ENCODE assay signal across 8 cellular contexts in genomic region chr16:81077077-81077940, GRCh38. TPM values are rescaled to one million over a fixed set of nuclear protein-coding genes. Genes with fewer than 3 reads are reported as not detected.
DNase-seq lines count a peak whose midpoint lies in the region; ATAC-seq and TF ChIP-seq lines count a peak whose summit lies in the region.

Gene C16orf46, minus strand, starts transcription at chr16:81077238. Its CDS starts 13,283 bp downstream, at chr16:81063955.

- no peaks in the 10 kb centered on the region for H3K27me3 ChIP-seq in osteoblast (ENCODE audit: insufficient read depth, low read length)
- no peaks in the 10 kb centered on the region for H3K27me3 ChIP-seq in testis

- H2AFZ ChIP-seq in osteoblast (ENCODE audit: low read length) = peak within 1 kb of the TSS; percentile 100

- H3K36me3 ChIP-seq in SK-N-MC (ENCODE audit: insufficient read depth, low read length) (no peaks in the 10 kb centered on the region), osteoblast (ENCODE audit: insufficient read depth, low read length) (peaks cover 5% of the 10 kb centered on the region), testis (ENCODE audit: low read depth, missing control alignments) (no peaks in the 10 kb centered on the region)

- DNase-seq in GM10266 (ENCODE audit: extremely low spot score) (peak; percentile 91), NCI-H1092 (lab: John Stamatoyannopoulos, UW) (peak; percentile 94), SK-N-MC (ENCODE audit: low read depth, low spot score) (peak; percentile 26), head of caudate nucleus (peak; percentile 97 to 100 (median 99)), osteoblast (ENCODE audit: insufficient read length, low spot score, missing footprints) (peak; percentile 98), testis (peak; percentile 99)
- DNase-seq in activated naive CD4-positive, alpha-beta T cell treated with anti-CD3 and anti-CD28 coated beads, Interleukin-2, amount 50 U/mL, for 72 hours (ENCODE audit: low spot score in 2 of 2) = peak; percentile 98

- peak; percentile 57 for TF ChIP-seq POLR2A in testis (IDR thresholded peaks at IDR 0.05)

- intact Hi-C loops in head of caudate nucleus (cut with DNase I) (loop anchor here (2.0 to 10.0 kb wide), 3 partner anchors 19 to 73 kb away; partner anchors contain the start of genes ATMIN, CENPN, CMC2 and GCSH), testis (cut with DNase I; ENCODE audit: low total_unique reads) (no loop called here)

- peak within 1 kb of the TSS; percentile 87 for H3K4me3 ChIP-seq in SK-N-MC
- H3K4me3 ChIP-seq in osteoblast (ENCODE audit: insufficient read depth, low read length) = peak within 1 kb of the TSS; percentile 99
- H3K4me3 ChIP-seq in testis = peak within 1 kb of the TSS; percentile 78 to 85

- peak within 1 kb of the TSS; percentile 91 for H3K4me2 ChIP-seq in osteoblast (ENCODE audit: insufficient read depth, low read length)

- H3K4me1 ChIP-seq in osteoblast (ENCODE audit: insufficient read depth, low read length) = peaks cover 11% of the 10 kb centered on the region
- peaks cover 4% of the 10 kb centered on the region for H3K4me1 ChIP-seq in testis

- WGBS in testis, 2 donors = 9 to 11% methylated on average over 30 to 52 of the region's 58 CpGs

- TF ChIP-seq CTCF in GM10266 (IDR thresholded peaks at IDR 0.05; ENCODE audit: control insufficient read depth, insufficient read depth, low read depth, missing control alignments) (no peak), osteoblast (IDR thresholded peaks at IDR 0.05; ENCODE audit: extremely low read depth, low read depth, low read length) (no peak), testis (IDR thresholded peaks at IDR 0.05) (no peak)

- ATAC-seq in HG02610 (IDR thresholded peaks at IDR 0.05; ENCODE audit: unreplicated experiment) = peak; percentile 96
- peak; percentile 94 to 96 for ATAC-seq in activated naive CD4-positive, alpha-beta T cell treated with anti-CD3 and anti-CD28 coated beads, Interleukin-2, amount 50 U/mL, for 72 hours

- no peaks in the 10 kb centered on the region for H4K20me1 ChIP-seq in osteoblast (ENCODE audit: insufficient read depth, low read length)

- H3K9me3 ChIP-seq in SK-N-MC (ENCODE audit: low read depth, low read length) (no peaks in the 10 kb centered on the region), osteoblast (ENCODE audit: low read depth, low read length) (no peaks in the 10 kb centered on the region), testis (no peaks in the 10 kb centered on the region)

- no peaks in the 10 kb centered on the region for H3K79me2 ChIP-seq in osteoblast (ENCODE audit: insufficient read depth, low read length)

- H3K27ac ChIP-seq in SK-N-MC = peak within 1 kb of the TSS; percentile 67; the same call in 1 of the 2 replicates
- H3K27ac ChIP-seq in osteoblast (ENCODE audit: low read depth, low read length) = peak within 1 kb of the TSS; percentile 96
- peak within 1 kb of the TSS; percentile 87 to 97 for H3K27ac ChIP-seq in testis

- peak within 1 kb of the TSS; percentile 76 for H3K9ac ChIP-seq in SK-N-MC (ENCODE audit: insufficient read length)

- no peaks in the 10 kb centered on the region for H3K9me3 Mint-ChIP-seq in activated naive CD4-positive, alpha-beta T cell treated with anti-CD3 and anti-CD28 coated beads, Interleukin-2, amount 50 U/mL, for 72 hours

- H3K36me3 Mint-ChIP-seq in activated naive CD4-positive, alpha-beta T cell treated with anti-CD3 and anti-CD28 coated beads, Interleukin-2, amount 50 U/mL, for 72 hours = no peaks in the 10 kb centered on the region

- peak within 1 kb of the TSS in 1 of 2 donors; percentile 85 for H3K27ac Mint-ChIP-seq in activated naive CD4-positive, alpha-beta T cell treated with anti-CD3 and anti-CD28 coated beads, Interleukin-2, amount 50 U/mL, for 72 hours

RNA-seq across cellular contexts. Expression of gene C16orf46, which starts in this region (rescaled TPM):
- 1 to 10 TPM in 1 of 2 donors, under 1 TPM in 1; 0.59 to 2.4 TPM for total RNA-seq in activated naive CD4-positive, alpha-beta T cell treated with anti-CD3 and anti-CD28 coated beads, Interleukin-2, amount 50 U/mL, for 72 hours
- total RNA-seq in osteoblast (0.59 and 2.2 TPM in 2 replicates), testis (10 to 100 TPM; 10.2 to 15.2 TPM)
- polyA plus RNA-seq in testis (ENCODE audit: insufficient read depth, low read depth, low replicate concordance) = 7.7 TPM

Comparison
In these comparisons a context has a peak if more than half of its experiments do, and no peak if none do; other contexts are left out.
1. Peak in every context shown above with its lines: DNase-seq, ATAC-seq, H3K4me3 ChIP-seq and H3K27ac ChIP-seq.
2. DNase-seq: peak in every context shown above with its lines; median percentile 99 in head of caudate nucleus; 99 in testis; 98 in activated naive CD4-positive, alpha-beta T cell treated with anti-CD3 and anti-CD28 coated beads, Interleukin-2, amount 50 U/mL, for 72 hours; 98 in osteoblast; 94 in NCI-H1092; 91 in GM10266; 26 in SK-N-MC.